In genomic region chr15:100483370-100483769, GRCh38 we compare ENCODE assay signal across 9 cellular contexts. TPM values are rescaled to one million over a fixed set of nuclear protein-coding genes. Genes with fewer than 3 reads are reported as not detected.
"Had no signal": no experiment of that assay in that cellular context is flagged by ENCODE, and none has a peak within 500 bp of the region (broad histone marks: within the 10 kb centered on the region; RNA-seq: fewer than 3 reads in every experiment).

No MANE protein-coding gene starts in this region.

- H3K27me3 Mint-ChIP-seq: IgD-negative memory B cell had no signal

- H3K4me1 Mint-ChIP-seq: IgD-negative memory B cell had no signal

- DNase-seq: IMR-90, KBM-7, KG1 had no signal

- H3K4me3 Mint-ChIP-seq: IgD-negative memory B cell had no signal

- H3K4me3 ChIP-seq: K562 had no signal

- H3K27ac ChIP-seq: HL-60 had no signal

- ATAC-seq: HepG2, K562 had no signal

- H3K27ac Mint-ChIP-seq: IgD-negative memory B cell had no signal

RNA-seq across cellular contexts. Expression of gene CERS3, which starts 45.4 kb away (rescaled TPM):
- total RNA-seq: HepG2, HT-29, HT1080, IMR-90, K562 had no signal
